Comparison of ENCODE assay signal across 13 cellular contexts in the genomic region with DNA sequence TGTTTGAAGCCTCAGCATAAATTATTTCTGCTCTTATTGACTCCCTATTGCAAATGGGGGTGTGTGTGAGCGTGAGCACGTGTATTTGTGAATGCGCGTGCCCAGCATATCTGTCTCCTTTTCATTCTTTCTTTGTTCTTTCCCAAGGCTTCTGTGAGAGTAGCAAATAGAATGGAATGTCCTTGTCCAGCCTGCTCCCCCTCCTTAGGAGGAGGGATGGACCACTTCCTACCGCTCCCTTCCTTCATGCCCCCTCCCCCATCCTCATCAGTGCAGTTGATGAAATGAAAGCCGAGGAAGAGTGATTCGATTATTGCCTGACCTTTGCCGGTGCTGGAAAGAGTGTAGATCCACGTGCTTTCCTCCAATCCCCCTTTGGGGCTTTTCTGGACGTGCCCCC.
DNase-seq lines count a peak whose midpoint lies in the region; ATAC-seq and TF ChIP-seq lines count a peak whose summit lies in the region.
"Had no signal": no experiment of that assay in that cellular context is flagged by ENCODE, and none has a peak within 500 bp of the region (broad histone marks: within the 10 kb centered on the region; RNA-seq: fewer than 3 reads in every experiment).

No MANE protein-coding gene starts in this region.

- H3K36me3 ChIP-seq in esophagus squamous epithelium, result no peaks in the 10 kb centered on the region
- H3K36me3 ChIP-seq in neural progenitor cell, result no peaks in the 10 kb centered on the region
- H3K36me3 ChIP-seq in vagina, result no peaks in the 10 kb centered on the region
- no peaks in the 10 kb centered on the region for H3K36me3 ChIP-seq in sigmoid colon
- H3K36me3 ChIP-seq: transverse colon had no signal

- no peak for ATAC-seq in right cardiac atrium
- no peak for ATAC-seq in Right ventricle myocardium inferior
- no peak for ATAC-seq in stimulated activated memory B cell treated with anti-CD40 and anti-IgM and Interleukin-4, amounts not matched to agents 10 μg/mL and 1 μg/mL and 100 μg/mL, for 72 hours
- no peak for ATAC-seq in HG03108 (IDR thresholded peaks at IDR 0.05; ENCODE audit: unreplicated experiment)
- ATAC-seq: mucosa of descending colon had no signal

- intact Hi-C loops in right cardiac atrium (cut with DNase I), result loop anchor here in 2 of 4 donors (10.0 kb wide), 1 partner anchor 434 kb away; no protein-coding TSS in a partner anchor
- intact Hi-C loops in Right ventricle myocardium inferior (cut with DNase I), result loop anchor here (10.0 kb wide), 1 partner anchor 294 kb away; no protein-coding TSS in a partner anchor
- intact Hi-C loops in esophagus squamous epithelium (cut with DNase I), result no loop called here
- intact Hi-C loops in vagina (cut with DNase I), result no loop called here
- intact Hi-C loops in sigmoid colon (cut with DNase I), result no loop called here

- no peak for TF ChIP-seq POLR2A in esophagus squamous epithelium (IDR thresholded peaks at IDR 0.05)
- TF ChIP-seq POLR2A in vagina (IDR thresholded peaks at IDR 0.05), result no peak
- TF ChIP-seq POLR2A in sigmoid colon (IDR thresholded peaks at IDR 0.05), result no peak

- TF ChIP-seq CTCF in esophagus squamous epithelium (IDR thresholded peaks at IDR 0.05) (no peak), neural progenitor cell (IDR thresholded peaks at IDR 0.05) (no peak), vagina (IDR thresholded peaks at IDR 0.05) (no peak), sigmoid colon (IDR thresholded peaks at IDR 0.05) (no peak)

- H3K36me3 Mint-ChIP-seq in neural progenitor cell, result no peaks in the 10 kb centered on the region
- H3K36me3 Mint-ChIP-seq in stimulated activated memory B cell treated with anti-CD40 and anti-IgM and Interleukin-4, amounts not matched to agents 10 μg/mL and 1 μg/mL and 100 μg/mL, for 72 hours, result no peaks in the 10 kb centered on the region

- no peaks in the 10 kb centered on the region for H3K79me2 ChIP-seq in neural progenitor cell (ENCODE audit: low read depth)

- no peaks in the 10 kb centered on the region for H3K9me3 Mint-ChIP-seq in neural progenitor cell
- H3K9me3 Mint-ChIP-seq in stimulated activated memory B cell treated with anti-CD40 and anti-IgM and Interleukin-4, amounts not matched to agents 10 μg/mL and 1 μg/mL and 100 μg/mL, for 72 hours, result no peaks in the 10 kb centered on the region

- peaks cover 2% of the 10 kb centered on the region for H3K27me3 Mint-ChIP-seq in neural progenitor cell (ENCODE audit: insufficient read depth, low read depth)
- H3K27me3 Mint-ChIP-seq in stimulated activated memory B cell treated with anti-CD40 and anti-IgM and Interleukin-4, amounts not matched to agents 10 μg/mL and 1 μg/mL and 100 μg/mL, for 72 hours, result peaks cover 37% of the 10 kb centered on the region

- no peak overlapping the region for H3K27ac ChIP-seq in right cardiac atrium (ENCODE audit: low read length)
- peak overlapping the region in 2 of 4 donors; percentile 21 to 60 for H3K27ac ChIP-seq in esophagus squamous epithelium
- no peak overlapping the region for H3K27ac ChIP-seq in neural progenitor cell
- no peak overlapping the region for H3K27ac ChIP-seq in vagina
- H3K27ac ChIP-seq in sigmoid colon, result peak overlapping the region in 1 of 4 donors; percentile 31
- H3K27ac ChIP-seq: transverse colon had no signal

- no peak for DNase-seq in right cardiac atrium
- DNase-seq in Right ventricle myocardium inferior (ENCODE audit: missing footprints), result no peak
- no peak for DNase-seq in esophagus squamous epithelium (lab: John Stamatoyannopoulos, UW)
- DNase-seq in neural progenitor cell (ENCODE audit: low spot score), result peak; percentile 54
- no peak for DNase-seq in vagina (ENCODE audit: extremely low spot score in 2 of 2)
- no peak for DNase-seq in sigmoid colon
- DNase-seq: effector CD8-positive, alpha-beta T cell; Karpas-422; mucosa of descending colon; posterior cingulate gyrus; transverse colon had no signal

- no peak for TF ChIP-seq EP300 in sigmoid colon (IDR thresholded peaks at IDR 0.05)

- H3K4me3 Mint-ChIP-seq in neural progenitor cell, result no peak overlapping the region
- no peak overlapping the region for H3K4me3 Mint-ChIP-seq in stimulated activated memory B cell treated with anti-CD40 and anti-IgM and Interleukin-4, amounts not matched to agents 10 μg/mL and 1 μg/mL and 100 μg/mL, for 72 hours

- no peaks in the 10 kb centered on the region for H3K9me3 ChIP-seq in right cardiac atrium (ENCODE audit: control insufficient read depth, low read length)
- no peaks in the 10 kb centered on the region for H3K9me3 ChIP-seq in esophagus squamous epithelium
- no peaks in the 10 kb centered on the region for H3K9me3 ChIP-seq in neural progenitor cell (ENCODE audit: low read depth)
- H3K9me3 ChIP-seq in vagina, result no peaks in the 10 kb centered on the region
- H3K9me3 ChIP-seq in sigmoid colon, result no peaks in the 10 kb centered on the region
- H3K9me3 ChIP-seq: mucosa of descending colon, transverse colon had no signal

- H3K4me1 ChIP-seq in right cardiac atrium (ENCODE audit: control insufficient read depth, insufficient read depth, low read length) (no peaks in the 10 kb centered on the region), esophagus squamous epithelium (peaks cover 0 to 15% (median 0%) of the 10 kb centered on the region in 3 donors), neural progenitor cell (peaks cover 48% of the 10 kb centered on the region), vagina (peaks cover 7% of the 10 kb centered on the region), sigmoid colon (no peaks in the 10 kb centered on the region)
- H3K4me1 ChIP-seq: transverse colon had no signal

- no peaks in the 10 kb centered on the region for H3K27me3 ChIP-seq in right cardiac atrium (ENCODE audit: control insufficient read depth, insufficient read depth)
- no peaks in the 10 kb centered on the region for H3K27me3 ChIP-seq in esophagus squamous epithelium
- no peaks in the 10 kb centered on the region for H3K27me3 ChIP-seq in neural progenitor cell
- no peaks in the 10 kb centered on the region for H3K27me3 ChIP-seq in vagina
- no peaks in the 10 kb centered on the region for H3K27me3 ChIP-seq in sigmoid colon
- H3K27me3 ChIP-seq: transverse colon had no signal

- peak overlapping the region; percentile 61 for H3K4me2 ChIP-seq in neural progenitor cell

- peak overlapping the region; percentile 84 for H3K27ac Mint-ChIP-seq in neural progenitor cell
- H3K27ac Mint-ChIP-seq in stimulated activated memory B cell treated with anti-CD40 and anti-IgM and Interleukin-4, amounts not matched to agents 10 μg/mL and 1 μg/mL and 100 μg/mL, for 72 hours, result no peak overlapping the region

- WGBS in right cardiac atrium, result 47% methylated on average over 10 of the region's 10 CpGs
- 57 to 67% methylated on average over 7 to 10 of the region's 10 CpGs for WGBS in esophagus squamous epithelium, 2 donors
- WGBS in sigmoid colon, 2 donors, result 65 to 67% methylated on average over 10 of the region's 10 CpGs

- peaks cover 16% of the 10 kb centered on the region for H3F3A ChIP-seq in neural progenitor cell (ENCODE audit: low read depth)

- H2AFZ ChIP-seq in neural progenitor cell (replicated peaks), result peak overlapping the region; percentile 36

- H3K4me3 ChIP-seq in right cardiac atrium (ENCODE audit: low read length) (peak overlapping the region; percentile 18), esophagus squamous epithelium (peak overlapping the region in 3 of 4 donors; percentile 19 to 52 (median 24)), neural progenitor cell (no peak overlapping the region), vagina (peak overlapping the region; percentile 3 to 10), sigmoid colon (peak overlapping the region in 2 of 4 donors; percentile 4 to 17)
- H3K4me3 ChIP-seq: mucosa of descending colon, transverse colon had no signal

- no peak overlapping the region for H3K9ac ChIP-seq in neural progenitor cell

- peaks cover 25% of the 10 kb centered on the region for H3K4me1 Mint-ChIP-seq in neural progenitor cell
- no peaks in the 10 kb centered on the region for H3K4me1 Mint-ChIP-seq in stimulated activated memory B cell treated with anti-CD40 and anti-IgM and Interleukin-4, amounts not matched to agents 10 μg/mL and 1 μg/mL and 100 μg/mL, for 72 hours

- H4K20me1 ChIP-seq in neural progenitor cell (ENCODE audit: low read depth), result no peaks in the 10 kb centered on the region
